8 cellular contexts compared by ENCODE assay signal in genomic region chr19:42279148-42279901, GRCh38. TPM values are rescaled to one million over a fixed set of nuclear protein-coding genes. Genes with fewer than 3 reads are reported as not detected.
DNase-seq lines count a peak whose midpoint lies in the region; ATAC-seq, FAIRE-seq and TF ChIP-seq lines count a peak whose summit lies in the region.

No MANE protein-coding gene starts in this region.

- intact Hi-C loops in right cardiac atrium (cut with DNase I), result no loop called here

- ATAC-seq in right cardiac atrium, result no peak

- no peak for FAIRE-seq in small intestine (lab: Jason Lieb, UNC)
- no peak for FAIRE-seq in urothelium cell line (lab: Jason Lieb, UNC)

- H3K9me3 ChIP-seq in WERI-Rb-1 (ENCODE audit: severe bottlenecking), result no peaks in the 10 kb centered on the region
- no peaks in the 10 kb centered on the region for H3K9me3 ChIP-seq in right cardiac atrium (ENCODE audit: control insufficient read depth, low read length)
- H3K9me3 ChIP-seq in small intestine (ENCODE audit: control insufficient read depth, low read depth), result no peaks in the 10 kb centered on the region

- DNase-seq in H7 (no peak), WERI-Rb-1 (no peak), right cardiac atrium (peak in 2 of 3 donors; percentile 21), small intestine (no peak), GM19238 (ENCODE audit: insufficient read length, low spot score) (no peak), urothelium cell line (ENCODE audit: low spot score) (no peak), NCI-H2171 (lab: John Stamatoyannopoulos, UW) (no peak), amniotic stem cell (lab: John Stamatoyannopoulos, UW) (no peak)

- H3K4me3 ChIP-seq in H7 (ENCODE audit: insufficient read depth, low read depth, low read length), result peak overlapping the region; percentile 74
- peak overlapping the region; percentile 92 for H3K4me3 ChIP-seq in WERI-Rb-1 (ENCODE audit: low read depth, low read length)
- peak overlapping the region; percentile 73 for H3K4me3 ChIP-seq in right cardiac atrium (ENCODE audit: low read length)
- H3K4me3 ChIP-seq in small intestine (ENCODE audit: low read depth in 1 of 2, low read length in 2 of 2), result peak overlapping the region; percentile 72 to 76

- 9% methylated on average over 6 of the region's 6 CpGs for WGBS in right cardiac atrium
- WGBS in small intestine, 3 donors, result 10 to 16% (median 13%) methylated on average over 5 to 6 of the region's 6 CpGs

- H3K4me1 ChIP-seq in right cardiac atrium (ENCODE audit: control insufficient read depth, insufficient read depth, low read length), result peaks cover 33% of the 10 kb centered on the region
- H3K4me1 ChIP-seq in small intestine (ENCODE audit: control insufficient read depth in 2 of 2, insufficient read depth in 1 of 2, low read depth in 1 of 2, low read length in 1 of 2), result peaks cover 6 to 10% of the 10 kb centered on the region in 2 donors

- no peaks in the 10 kb centered on the region for H3K27me3 ChIP-seq in H7 (ENCODE audit: control insufficient read depth, insufficient read depth, low read length)
- H3K27me3 ChIP-seq in WERI-Rb-1 (ENCODE audit: insufficient read depth, low read depth, severe bottlenecking), result no peaks in the 10 kb centered on the region
- no peaks in the 10 kb centered on the region for H3K27me3 ChIP-seq in right cardiac atrium (ENCODE audit: control insufficient read depth, insufficient read depth)
- no peaks in the 10 kb centered on the region for H3K27me3 ChIP-seq in small intestine (ENCODE audit: control insufficient read depth in 2 of 2, insufficient read depth in 2 of 2, low read length in 2 of 2)

- H3K36me3 ChIP-seq in H7 (replicated peaks; ENCODE audit: control insufficient read depth, insufficient read depth, low read length), result no peaks in the 10 kb centered on the region; the same call in none of the 2 replicates
- H3K36me3 ChIP-seq in WERI-Rb-1, result peaks cover 10% of the 10 kb centered on the region
- no peaks in the 10 kb centered on the region for H3K36me3 ChIP-seq in small intestine (ENCODE audit: control insufficient read depth in 2 of 2, insufficient read depth in 2 of 2, low read length in 2 of 2)

- H3K27ac ChIP-seq in WERI-Rb-1 (peak overlapping the region; percentile 96), right cardiac atrium (ENCODE audit: low read length) (peak overlapping the region; percentile 71), small intestine (ENCODE audit: low read depth in 1 of 2, low read length in 1 of 2) (peak overlapping the region; percentile 53 to 79)

- TF ChIP-seq CTCF in WERI-Rb-1 (IDR thresholded peaks at IDR 0.05; ENCODE audit: low read depth, low read length), result no peak

RNA-seq across cellular contexts. Expression of gene CIC, which starts 10.3 kb away (rescaled TPM):
- 16.1 and 20.1 TPM in 2 replicates for total RNA-seq in H7 (2014; rRNA removed; shearing (Covaris generic))
- 10 to 100 TPM; 36.4 to 42.7 (median 39.6) TPM for total RNA-seq in right cardiac atrium
- 28.6 TPM for polyA plus RNA-seq in right cardiac atrium
- 10 to 100 TPM; 14.1 to 29.8 (median 18.1) TPM for polyA plus RNA-seq in small intestine

RNA-seq across cellular contexts. Expression of gene PRR19, which starts 22.6 kb away (rescaled TPM):
- total RNA-seq in H7 (2014; rRNA removed; shearing (Covaris generic)), result 3.3 and 5.2 TPM in 2 replicates
- under 1 TPM in 3 of 4 donors, not detected in 1; 0.20 to 0.32 (median 0.26) TPM for total RNA-seq in right cardiac atrium
- polyA plus RNA-seq in right cardiac atrium (0.29 TPM), small intestine (1 to 10 TPM in 1 of 3 donors, under 1 TPM in 2; 0.81 to 1.1 (median 0.97) TPM)

RNA-seq across cellular contexts. Expression of gene PAFAH1B3, which starts 23.1 kb away (rescaled TPM):
- 96.5 and 152 TPM in 2 replicates for total RNA-seq in H7 (2014; rRNA removed; shearing (Covaris generic))
- total RNA-seq in right cardiac atrium, result 1 to 10 TPM; 1.6 to 5.9 (median 4.4) TPM
- polyA plus RNA-seq in right cardiac atrium, result 4.3 TPM
- 10 to 100 TPM; 16.3 to 49.4 (median 17.3) TPM for polyA plus RNA-seq in small intestine

RNA-seq across cellular contexts. Expression of gene ERF, which starts 24.4 kb away (rescaled TPM):
- 73.0 and 106 TPM in 2 replicates for total RNA-seq in H7 (2014; rRNA removed; shearing (Covaris generic))
- total RNA-seq in right cardiac atrium, result 10 to 100 TPM; 33.3 to 58.1 (median 48.1) TPM
- 39.1 TPM for polyA plus RNA-seq in right cardiac atrium
- polyA plus RNA-seq in small intestine, result 10 to 100 TPM; 28.6 to 51.6 (median 31.8) TPM

RNA-seq across cellular contexts. Expression of gene TMEM145, which starts 33.8 kb away (rescaled TPM):
- total RNA-seq in H7 (2014; rRNA removed; shearing (Covaris generic)), result 0.38 and 0.41 TPM in 2 replicates
- 1 to 10 TPM in 3 of 4 donors, under 1 TPM in 1; 0.91 to 1.6 (median 1.2) TPM for total RNA-seq in right cardiac atrium
- polyA plus RNA-seq in right cardiac atrium, result 0.41 TPM
- polyA plus RNA-seq in small intestine, result 1 to 10 TPM in 1 of 3 donors, not detected in 2; 1.1 TPM

Comparison
In these comparisons a context has a peak if more than half of its experiments do, and no peak if none do; other contexts are left out.
1. DNase-seq: peak in right cardiac atrium (2 of 3); none in H7 (single experiment), WERI-Rb-1 (single experiment), small intestine (single experiment), GM19238 (single experiment), urothelium cell line (single experiment), NCI-H2171 (single experiment) and amniotic stem cell (single experiment).
2. RNA of gene PAFAH1B3, which starts 23.1 kb away (total RNA-seq): 96.5 to 152 TPM in H7; 1.6 to 5.9 TPM in right cardiac atrium; every median in the first group is over 10 times any median in the second.
3. Peak in every context shown above with its lines, with median percentiles within 50 percentile points of each other: H3K4me3 ChIP-seq and H3K27ac ChIP-seq.